In the genomic region with DNA sequence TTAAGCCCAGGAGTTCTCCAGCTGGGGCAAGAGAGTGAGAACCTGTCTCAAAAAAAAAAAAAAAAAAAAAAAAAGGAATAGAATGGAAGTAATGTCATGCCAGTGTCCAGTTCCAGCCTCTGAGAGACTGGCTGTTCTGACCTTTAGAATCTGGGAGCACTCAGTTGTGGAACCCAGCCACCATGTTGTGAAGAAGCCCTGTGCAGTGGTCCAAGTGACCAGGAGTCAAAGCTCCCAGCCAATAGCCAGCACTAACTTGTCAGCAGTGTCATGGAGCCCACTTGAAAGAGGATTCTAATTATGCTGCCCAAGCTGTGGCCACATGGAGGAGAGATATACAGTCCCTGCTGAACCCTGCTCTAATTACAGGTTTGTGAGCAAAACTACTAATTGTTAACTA, we compare ENCODE assay signal across 28 cellular contexts. TPM values are rescaled to one million over a fixed set of nuclear protein-coding genes. Genes with fewer than 3 reads are reported as not detected.
"Had no signal": no experiment of that assay in that cellular context is flagged by ENCODE, and none has a peak within 500 bp of the region (broad histone marks: within the 10 kb centered on the region; RNA-seq: fewer than 3 reads in every experiment).

No MANE protein-coding gene starts in this region.

- H3K9me3 Mint-ChIP-seq: activated T-helper 17 cell treated with anti-CD3 and anti-CD28 coated beads, Interleukin-2, amount 50 U/mL, for 72 hours had no signal

- H3K4me1 ChIP-seq: colonic mucosa, gastroesophageal sphincter had no signal

- H3K36me3 Mint-ChIP-seq: activated naive CD8-positive, alpha-beta T cell had no signal

- H3K27ac Mint-ChIP-seq: activated CD4-positive, alpha-beta T cell treated with anti-CD3 and anti-CD28 coated beads for 36 hours; activated CD8-positive, alpha-beta T cell treated with anti-CD3 and anti-CD28 coated beads for 36 hours; activated naive CD8-positive, alpha-beta T cell; activated T-helper 17 cell treated with anti-CD3 and anti-CD28 coated beads, Interleukin-2, amount 50 U/mL, for 72 hours had no signal

- H3K9me3 ChIP-seq: body of pancreas, colonic mucosa, esophagus squamous epithelium, gastroesophageal sphincter had no signal

- H3K36me3 ChIP-seq: gastroesophageal sphincter had no signal

- H3K4me3 Mint-ChIP-seq: activated CD4-positive, alpha-beta T cell treated with anti-CD3 and anti-CD28 coated beads for 36 hours; activated CD4-positive, alpha-beta T cell treated with anti-CD3 and anti-CD28 coated beads, Interleukin-2, amount 10 ng/mL, durations not matched to agents 7 days and 5 days; activated CD8-positive, alpha-beta T cell treated with anti-CD3 and anti-CD28 coated beads for 36 hours; activated naive CD8-positive, alpha-beta T cell; activated T-cell treated with anti-CD3 and anti-CD28 coated beads, Interleukin-2, amount 50 U/mL, for 4 hours; activated T-helper 17 cell treated with anti-CD3 and anti-CD28 coated beads, Interleukin-2, amount 50 U/mL, for 72 hours had no signal

- H3K4me3 ChIP-seq: body of pancreas, colonic mucosa, esophagus squamous epithelium, gastroesophageal sphincter had no signal

- H3K27me3 ChIP-seq: body of pancreas, colonic mucosa, esophagus squamous epithelium, gastroesophageal sphincter had no signal

- H3K27me3 Mint-ChIP-seq: activated CD4-positive, alpha-beta T cell treated with anti-CD3 and anti-CD28 coated beads for 36 hours; activated T-helper 17 cell treated with anti-CD3 and anti-CD28 coated beads, Interleukin-2, amount 50 U/mL, for 72 hours had no signal

- H3K4me1 Mint-ChIP-seq: activated T-helper 17 cell treated with anti-CD3 and anti-CD28 coated beads, Interleukin-2, amount 50 U/mL, for 72 hours had no signal

- DNase-seq: activated CD4-positive, alpha-beta T cell treated with anti-CD3 and anti-CD28 coated beads for 36 hours; activated CD4-positive, alpha-beta T cell treated with anti-CD3 and anti-CD28 coated beads, Interleukin-2, amount 10 ng/mL, durations not matched to agents 7 days and 5 days; activated CD4-positive, alpha-beta T cell treated with anti-CD3 and anti-CD28 coated beads, Interleukin-2, amount 50 U/mL, for 4 hours; activated CD4-positive, CD25-positive, alpha-beta regulatory T cell; activated CD4-positive, CD25-positive, alpha-beta regulatory T cell treated with anti-CD3 and anti-CD28 coated beads, Interleukin-2, amount 50 U/mL, for 72 hours; activated CD8-positive, alpha-beta memory T cell treated with anti-CD3 and anti-CD28 coated beads for 24 hours; activated CD8-positive, alpha-beta T cell treated with anti-CD3 and anti-CD28 coated beads for 36 hours; activated effector memory CD4-positive, alpha-beta T cell treated with Interleukin-2 at 50 U/mL for 16 hours; activated gamma-delta T cell treated with Interleukin-2 at 50 U/mL for 16 hours; activated naive CD4-positive, alpha-beta T cell treated with anti-CD3 and anti-CD28 coated beads, Interleukin-2, amount 50 U/mL, for 16 hours; activated naive CD4-positive, alpha-beta T cell treated with Interleukin-2 at 50 U/mL for 16 hours; activated T-cell treated with anti-CD3 and anti-CD28 coated beads, Interleukin-2, amount 50 U/mL, for 4 hours; amniotic stem cell; anterior cingulate cortex; body of pancreas; caudate nucleus; colonic mucosa; effector CD8-positive, alpha-beta T cell; esophagus squamous epithelium; foreskin melanocyte; head of caudate nucleus; T-helper 2 cell had no signal

- H3K27ac ChIP-seq: body of pancreas, colonic mucosa, epithelial cell of prostate, esophagus squamous epithelium, gastroesophageal sphincter had no signal

RNA-seq across cellular contexts. Expression of gene CLEC3B, which starts 55.4 kb away (rescaled TPM):
- total RNA-seq: activated CD4-positive, alpha-beta T cell treated with anti-CD3 and anti-CD28 coated beads for 36 hours; activated CD8-positive, alpha-beta T cell treated with anti-CD3 and anti-CD28 coated beads for 36 hours; endothelial cell of umbilical vein; glomerular endothelial cell had no signal
